2 cellular contexts compared by ENCODE assay signal in genomic region chr10:13094082-13094481, GRCh38. TPM values are rescaled to one million over a fixed set of nuclear protein-coding genes. Genes with fewer than 3 reads are reported as not detected.
DNase-seq lines count a peak whose midpoint lies in the region; ATAC-seq, FAIRE-seq and TF ChIP-seq lines count a peak whose summit lies in the region.
"Not testable (repeated sequence)": the region's sequence is repeated elsewhere in the genome, so short reads cannot be mapped to it uniquely, and the experiment has no call there.

No MANE protein-coding gene starts in this region.

- not testable (repeated sequence) for H3K79me2 ChIP-seq in HepG2 (ENCODE audit: insufficient read depth, low read length)

- DNase-seq in HepG2 (ENCODE audit: low spot score), result not testable (repeated sequence)

- intact Hi-C loops in HepG2 (cut with micrococcal nuclease; ENCODE audit: unreplicated experiment), result not testable (repeated sequence)

- not testable (repeated sequence) for H3K4me2 ChIP-seq in HepG2 (ENCODE audit: low read depth, low read length)

- POLR2A ChIA-PET in HEK293 (lab: Yijun Ruan, JAX); HepG2 (lab: Yijun Ruan, JAX): not testable (repeated sequence)

- TF ChIP-seq EP300 in HepG2 (IDR thresholded peaks at IDR 0.05; ENCODE audit: low read depth in 2 of 2, low read length in 2 of 2); HepG2 (CRISPR knock-in tag; IDR thresholded peaks at IDR 0.05; ENCODE audit: borderline replicate concordance): not testable (repeated sequence)

- not testable (repeated sequence) for H3K9me3 ChIP-seq in HEK293 (ENCODE audit: control insufficient read depth, insufficient read depth, low read depth, low read length); HepG2 (ENCODE audit: low read length)

- H3K27ac ChIP-seq in HEK293 (ENCODE audit: extremely low read depth, low read depth, low read length); HepG2 (ENCODE audit: extremely low read length, insufficient read depth, low read length): not testable (repeated sequence)

- H3K9ac ChIP-seq in HepG2 (ENCODE audit: insufficient read depth, low read depth, low read length), result not testable (repeated sequence)

- not testable (repeated sequence) for TF ChIP-seq CTCF in HEK293 (tag by site-specific recombination; IDR thresholded peaks at IDR 0.05); HepG2 (CRISPR knock-in tag; IDR thresholded peaks at IDR 0.05)

- not testable (repeated sequence) for TF ChIP-seq POLR2A in HepG2 (IDR thresholded peaks at IDR 0.05; ENCODE audit: insufficient read depth in 1 of 2, low read depth in 2 of 2, low read length in 2 of 2)

- H3K27me3 ChIP-seq in HepG2 (ENCODE audit: control insufficient read depth in 1 of 2, insufficient read depth in 2 of 2, low read length in 2 of 2), result not testable (repeated sequence)

- TF ChIP-seq RAD21 in HepG2 (CRISPR knock-in tag; IDR thresholded peaks at IDR 0.05), result not testable (repeated sequence)

- not testable (repeated sequence) for H2AFZ ChIP-seq in HepG2 (ENCODE audit: low read length)

- not testable (repeated sequence) for BruUV-seq in HepG2 (replicated peaks; lab: Mats Ljungman, UMichigan)

- H3K36me3 ChIP-seq in HEK293 (ENCODE audit: control insufficient read depth in 2 of 2, insufficient read depth in 1 of 2, low read length in 2 of 2); HepG2 (replicated peaks in 1 of 2; ENCODE audit: control insufficient read depth in 1 of 2, insufficient read depth in 2 of 2, low read length in 2 of 2): not testable (repeated sequence)

- in situ Hi-C loops in HepG2 (cut with HindIII; ENCODE audit: extremely low pct_ligation_motif_present, low pct_unique_long_range_greater_than_20kb), result not testable (repeated sequence)

- H3K4me1 ChIP-seq in HEK293 (ENCODE audit: control insufficient read depth, insufficient read depth, low read length), result not testable (repeated sequence)
- peaks cover 17% of the 10 kb centered on the region for H3K4me1 ChIP-seq in HepG2 (ENCODE audit: insufficient read depth, low read length)

- not testable (repeated sequence) for H4K20me1 ChIP-seq in HepG2 (ENCODE audit: insufficient read depth, low read length)

- FAIRE-seq in HepG2 (lab: Jason Lieb, UNC), result not testable (repeated sequence)

- H3K4me3 ChIP-seq in HEK293 (ENCODE audit: low read depth, low read length); HepG2 (replicated peaks in 1 of 3; ENCODE audit: insufficient read depth in 1 of 3, low read depth in 2 of 3, low read length in 3 of 3): not testable (repeated sequence)

- CTCF ChIA-PET in HEK293 (lab: Yijun Ruan, JAX), result interaction anchor here (1.8 kb wide), 1 partner anchor 19 kb away, joined by 4 read pairs; no protein-coding TSS in a partner anchor
- CTCF ChIA-PET in HepG2 (lab: Yijun Ruan, JAX; ENCODE audit: low intra/inter-chr PET ratio, low total read pairs), result not testable (repeated sequence)

- ATAC-seq in HepG2, result not testable (repeated sequence)

- WGBS in HepG2 (ENCODE audit: low lambda C conversion rate), result 90% methylated on average over 4 of the region's 4 CpGs

TF ChIP-seq in HEK293, 187 proteins besides CTCF, POLR2A, EP300 and RAD21:
- peak; percentile 93 for TF ChIP-seq ZNF513 (tag by site-specific recombination; IDR thresholded peaks at IDR 0.05)

TF ChIP-seq in HepG2, 621 proteins besides CTCF, POLR2A, EP300 and RAD21:
- TF ChIP-seq CREB1 (IDR thresholded peaks at IDR 0.05), result peak; percentile 80
- not testable (repeated sequence) for TF ChIP-seq CREB1 (CRISPR knock-in tag; IDR thresholded peaks at IDR 0.05)

RNA-seq across cellular contexts. Expression of gene OPTN, which starts 5.9 kb away (rescaled TPM):
- total RNA-seq in HepG2 (2016; rRNA removed; fragmentation: Illumina TruSeq; extraction: Trizol), result 13.4 and 16.9 TPM in 2 replicates
- total RNA-seq in HepG2 (2016; cell fraction: cytosol; rRNA removed; fragmentation: Illumina TruSeq; extraction: Trizol; ENCODE audit: low read depth), result 11.6 and 11.9 TPM in 2 replicates
- total RNA-seq in HepG2 (2016; cell fraction: insoluble cytoplasmic fraction; rRNA removed; fragmentation: Illumina TruSeq; extraction: Trizol), result 13.1 and 15.3 TPM in 2 replicates
- 17.8 and 18.8 TPM in 2 replicates for total RNA-seq in HepG2 (2016; cell fraction: membrane; rRNA removed; fragmentation: Illumina TruSeq; extraction: Trizol)
- 6.5 and 7.6 TPM in 2 replicates for total RNA-seq in HepG2 (2016; cell fraction: nucleus; rRNA removed; fragmentation: Illumina TruSeq; extraction: Trizol)
- 46.6 and 48.0 TPM in 2 replicates for polyA plus RNA-seq in HepG2 (2011; rRNA removed)
- polyA plus RNA-seq in HepG2 (2011; cell fraction: cytosol; rRNA removed), result 19.2 and 26.0 TPM in 2 replicates
- 19.2 and 23.7 TPM in 2 replicates for polyA plus RNA-seq in HepG2 (2011; cell fraction: nucleus; rRNA removed)
- polyA plus RNA-seq in HepG2 (2012), result 114 and 116 TPM in 2 replicates
- 18.1 and 18.2 TPM in 2 replicates for polyA plus RNA-seq in HepG2 (2016; cell fraction: cytosol; fragmentation: Illumina TruSeq; extraction: Trizol; ENCODE audit: low read depth)
- 18.4 and 22.2 TPM in 2 replicates for polyA plus RNA-seq in HepG2 (2016; cell fraction: insoluble cytoplasmic fraction; fragmentation: Illumina TruSeq; extraction: Trizol; ENCODE audit: low read depth)
- 19.3 and 20.2 TPM in 2 replicates for polyA plus RNA-seq in HepG2 (2016; cell fraction: membrane; fragmentation: Illumina TruSeq; extraction: Trizol; ENCODE audit: low read depth)
- polyA plus RNA-seq in HepG2 (2016; cell fraction: nucleus; fragmentation: Illumina TruSeq; extraction: Trizol; ENCODE audit: insufficient read depth, low read depth), result 16.6 and 18.0 TPM in 2 replicates
- polyA minus RNA-seq in HepG2 (2011; rRNA and poly(A)+ RNA removed; ENCODE audit: low replicate concordance), result 20.0 and 23.0 TPM in 2 replicates
- polyA minus RNA-seq in HepG2 (2011; cell fraction: cytosol; rRNA and poly(A)+ RNA removed), result 12.0 and 26.7 TPM in 2 replicates
- polyA minus RNA-seq in HepG2 (2011; cell fraction: nucleus; rRNA and poly(A)+ RNA removed), result 34.8 and 39.0 TPM in 2 replicates
